9 cellular contexts compared by ENCODE assay signal in the genomic region with DNA sequence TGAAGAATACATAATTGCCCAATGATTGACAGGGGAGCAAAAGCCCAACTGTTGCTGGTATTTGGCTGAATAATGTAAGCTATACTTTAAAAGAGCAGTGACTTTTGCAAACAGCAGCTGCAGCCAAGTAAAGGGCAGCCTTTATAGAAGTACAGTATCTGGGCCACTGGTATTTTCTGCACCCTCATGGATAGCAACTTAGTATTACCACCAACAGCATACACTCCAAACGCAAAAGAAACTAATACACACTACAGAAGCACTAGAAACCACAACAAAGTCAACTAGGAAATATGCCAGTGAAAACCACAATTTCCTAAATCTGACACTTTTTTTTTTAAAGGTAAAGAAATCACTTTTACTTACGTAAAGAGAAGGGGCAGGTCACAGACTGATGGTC.
DNase-seq lines count a peak whose midpoint lies in the region; ATAC-seq and TF ChIP-seq lines count a peak whose summit lies in the region.
"Had no signal": no experiment of that assay in that cellular context is flagged by ENCODE, and none has a peak within 500 bp of the region (broad histone marks: within the 10 kb centered on the region; RNA-seq: fewer than 3 reads in every experiment).

No MANE protein-coding gene starts in this region.

- H3K4me3 Mint-ChIP-seq in activated naive CD4-positive, alpha-beta T cell treated with anti-CD3 and anti-CD28 coated beads, Interleukin-2, amount 50 U/mL, for 24 hours: peak overlapping the region; percentile 23
- H3K4me3 Mint-ChIP-seq in stimulated activated naive CD8-positive, alpha-beta T cell treated with anti-CD3 and anti-CD28 coated beads, Interleukin-15, Interleukin-2, amounts not matched to agents 100 ng/mL and 50 ng/mL, for 24 hours: peak overlapping the region; percentile 31

- H3K36me3 ChIP-seq in HAP-1 (replicated peaks): no peaks in the 10 kb centered on the region

- H3K27me3 Mint-ChIP-seq in activated naive CD4-positive, alpha-beta T cell treated with anti-CD3 and anti-CD28 coated beads, Interleukin-2, amount 50 U/mL, for 24 hours: no peaks in the 10 kb centered on the region
- H3K27me3 Mint-ChIP-seq in stimulated activated naive CD8-positive, alpha-beta T cell treated with anti-CD3 and anti-CD28 coated beads, Interleukin-15, Interleukin-2, amounts not matched to agents 100 ng/mL and 50 ng/mL, for 24 hours: no peaks in the 10 kb centered on the region

- ATAC-seq in HG03520 (IDR thresholded peaks at IDR 0.05; ENCODE audit: unreplicated experiment): peak; percentile 50

- peaks cover 11% of the 10 kb centered on the region for H3K36me3 Mint-ChIP-seq in activated naive CD4-positive, alpha-beta T cell treated with anti-CD3 and anti-CD28 coated beads, Interleukin-2, amount 50 U/mL, for 24 hours
- no peaks in the 10 kb centered on the region for H3K36me3 Mint-ChIP-seq in stimulated activated naive CD8-positive, alpha-beta T cell treated with anti-CD3 and anti-CD28 coated beads, Interleukin-15, Interleukin-2, amounts not matched to agents 100 ng/mL and 50 ng/mL, for 24 hours (ENCODE audit: low read depth)

- in situ Hi-C loops in astrocyte of the spinal cord (cut with HindIII; ENCODE audit: low sequenced_read_pairs): no loop called here
- in situ Hi-C loops in HAP-1 (cut with MboI; ENCODE audit: low sequenced_read_pairs): no loop called here

- H3K9me3 Mint-ChIP-seq in activated naive CD4-positive, alpha-beta T cell treated with anti-CD3 and anti-CD28 coated beads, Interleukin-2, amount 50 U/mL, for 24 hours: no peaks in the 10 kb centered on the region
- no peaks in the 10 kb centered on the region for H3K9me3 Mint-ChIP-seq in stimulated activated naive CD8-positive, alpha-beta T cell treated with anti-CD3 and anti-CD28 coated beads, Interleukin-15, Interleukin-2, amounts not matched to agents 100 ng/mL and 50 ng/mL, for 24 hours

- H3K4me3 ChIP-seq in astrocyte of the spinal cord (ENCODE audit: low read depth, low read length) (no peak overlapping the region), HAP-1 (no peak overlapping the region)

- no peak overlapping the region for H3K27ac Mint-ChIP-seq in activated naive CD4-positive, alpha-beta T cell treated with anti-CD3 and anti-CD28 coated beads, Interleukin-2, amount 50 U/mL, for 24 hours
- H3K27ac Mint-ChIP-seq in stimulated activated naive CD8-positive, alpha-beta T cell treated with anti-CD3 and anti-CD28 coated beads, Interleukin-15, Interleukin-2, amounts not matched to agents 100 ng/mL and 50 ng/mL, for 24 hours: peak overlapping the region; percentile 21

- no peaks in the 10 kb centered on the region for H3K27me3 ChIP-seq in HAP-1 (ENCODE audit: low read depth)

- no peak for TF ChIP-seq CTCF in astrocyte of the spinal cord (IDR thresholded peaks at IDR 0.05; ENCODE audit: low read depth, low read length)

- H3K4me1 Mint-ChIP-seq in activated naive CD4-positive, alpha-beta T cell treated with anti-CD3 and anti-CD28 coated beads, Interleukin-2, amount 50 U/mL, for 24 hours: peaks cover 58% of the 10 kb centered on the region
- H3K4me1 Mint-ChIP-seq in stimulated activated naive CD8-positive, alpha-beta T cell treated with anti-CD3 and anti-CD28 coated beads, Interleukin-15, Interleukin-2, amounts not matched to agents 100 ng/mL and 50 ng/mL, for 24 hours (ENCODE audit: low read depth): peaks cover 46% of the 10 kb centered on the region

- H3K4me1 ChIP-seq in HAP-1: peaks cover 28% of the 10 kb centered on the region

- H3K9me3 ChIP-seq in HAP-1: no peaks in the 10 kb centered on the region

- DNase-seq in activated naive CD4-positive, alpha-beta T cell treated with Interleukin-2 at 50 U/mL for 16 hours: no peak
- DNase-seq in astrocyte of the spinal cord (ENCODE audit: low read depth, low spot score) (peak; percentile 83), NCI-H2081 treated with DMSO at 0.1 percent for 48 hours (lab: John Stamatoyannopoulos, UW) (no peak), HAP-1 (ENCODE audit: low spot score in 2 of 2) (no peak), pons (ENCODE audit: low spot score) (no peak)
- DNase-seq: activated CD4-positive, alpha-beta T cell treated with anti-CD3 and anti-CD28 coated beads for 4 hours had no signal
